ENCODE assay signal across 25 cellular contexts in the genomic region with DNA sequence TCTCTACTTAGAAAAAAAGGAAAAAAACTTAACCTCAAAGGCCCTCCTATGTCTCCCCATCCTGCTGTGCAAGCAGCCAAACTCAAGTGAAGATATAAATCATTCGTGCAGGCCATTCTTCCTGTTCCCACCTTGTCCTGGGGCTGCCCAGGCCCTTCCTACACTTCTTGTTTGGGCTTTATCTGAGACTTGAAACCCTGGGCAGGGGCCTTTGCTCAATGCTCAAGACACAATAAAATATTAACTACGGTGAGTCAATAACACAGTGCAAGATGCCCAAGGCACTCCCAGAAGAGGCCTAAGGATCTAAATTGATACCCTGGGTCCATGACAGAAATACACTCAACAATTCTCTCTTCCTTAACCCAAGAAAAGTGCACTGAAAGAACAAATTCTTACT.
A peak's percentile ranks its signal among the peaks of the same experiment; 100 is the strongest.
DNase-seq lines count a peak whose midpoint lies in the region; ATAC-seq, FAIRE-seq and TF ChIP-seq lines count a peak whose summit lies in the region.
"Had no signal": no experiment of that assay in that cellular context is flagged by ENCODE, and none has a peak within 500 bp of the region (broad histone marks: within the 10 kb centered on the region; RNA-seq: fewer than 3 reads in every experiment).

No MANE protein-coding gene starts in this region.

- peak overlapping the region; percentile 69 for H3K4me2 ChIP-seq in A549
- H3K4me2 ChIP-seq in hepatocyte = no peak overlapping the region

- TF ChIP-seq RAD21 in A549 (conservative IDR thresholded peaks at IDR 0.05 in 1 of 2, IDR thresholded peaks at IDR 0.05 in 1 of 2) = no peak

- H3K4me1 Mint-ChIP-seq in Calu3 (ENCODE audit: low read depth, unreplicated experiment) = peaks cover 25% of the 10 kb centered on the region
- H3K4me1 Mint-ChIP-seq in activated T-helper 2 cell treated with anti-CD3 and anti-CD28 coated beads, Interferon-gamma antibody, Interleukin-2, Interleukin-4, amounts not matched to agents 10 μg/mL and 5 μg/mL and 100 μg/mL, durations not matched to agents 14 hours and 24 hours and 36 hours (ENCODE audit: low read depth) = no peaks in the 10 kb centered on the region
- H3K4me1 Mint-ChIP-seq: CD8-positive, alpha-beta memory T cell had no signal

- no peak overlapping the region for H2AFZ ChIP-seq in hepatocyte

- intact Hi-C loops in Calu3 (cut with micrococcal nuclease; ENCODE audit: unreplicated experiment) = no loop called here
- intact Hi-C loops in prostate gland (cut with DNase I) = loop anchor here (5.0 kb wide), 1 partner anchor 69 kb away; the partner anchor contains the start of gene TBC1D8
- intact Hi-C loops in activated T-helper 2 cell treated with anti-CD3 and anti-CD28 coated beads, Interferon-gamma antibody, Interleukin-2, Interleukin-4, amounts not matched to agents 10 μg/mL and 5 μg/mL and 100 μg/mL, durations not matched to agents 14 hours and 24 hours and 36 hours (cut with micrococcal nuclease) = no loop called here

- peak; percentile 30 to 47; a peak in 4 of 6 replicates for ATAC-seq in A549
- ATAC-seq in HG03108 (IDR thresholded peaks at IDR 0.05; ENCODE audit: unreplicated experiment) = no peak
- no peak for ATAC-seq in HG02798 (IDR thresholded peaks at IDR 0.05; ENCODE audit: poor library complexity, unreplicated experiment)
- ATAC-seq: K562, SK-N-SH treated with all-trans-retinoic acid at 6 μM for 48 hours had no signal

- H3K9me3 Mint-ChIP-seq in Calu3 (ENCODE audit: low read depth, unreplicated experiment) = no peaks in the 10 kb centered on the region
- H3K9me3 Mint-ChIP-seq in activated T-helper 2 cell treated with anti-CD3 and anti-CD28 coated beads, Interferon-gamma antibody, Interleukin-2, Interleukin-4, amounts not matched to agents 10 μg/mL and 5 μg/mL and 100 μg/mL, durations not matched to agents 14 hours and 24 hours and 36 hours = no peaks in the 10 kb centered on the region
- H3K9me3 Mint-ChIP-seq: CD8-positive, alpha-beta memory T cell had no signal

- no peaks in the 10 kb centered on the region for H3K9me2 ChIP-seq in hepatocyte (replicated peaks; ENCODE audit: insufficient read depth)

- no peak for FAIRE-seq in A549 (lab: Jason Lieb, UNC)
- FAIRE-seq: H1, K562 had no signal

- TF ChIP-seq EP300 in A549 (IDR thresholded peaks at IDR 0.05) = no peak

- H3K36me3 Mint-ChIP-seq in Calu3 (ENCODE audit: insufficient read depth, unreplicated experiment) = peaks cover 16% of the 10 kb centered on the region
- no peaks in the 10 kb centered on the region for H3K36me3 Mint-ChIP-seq in activated T-helper 2 cell treated with anti-CD3 and anti-CD28 coated beads, Interferon-gamma antibody, Interleukin-2, Interleukin-4, amounts not matched to agents 10 μg/mL and 5 μg/mL and 100 μg/mL, durations not matched to agents 14 hours and 24 hours and 36 hours (ENCODE audit: low read depth)

- TF ChIP-seq POLR2A in A549 (IDR thresholded peaks at IDR 0.05; ENCODE audit: low read length) = no peak
- no peak for TF ChIP-seq POLR2A in prostate gland (IDR thresholded peaks at IDR 0.05)

- H3K36me3 ChIP-seq in hepatocyte (replicated peaks; ENCODE audit: insufficient read depth, low read depth) = no peaks in the 10 kb centered on the region
- no peaks in the 10 kb centered on the region for H3K36me3 ChIP-seq in prostate gland
- H3K36me3 ChIP-seq: BE2C, SJCRH30 had no signal

- H3K27ac Mint-ChIP-seq in Calu3 (ENCODE audit: unreplicated experiment) = peak overlapping the region; percentile 18
- no peak overlapping the region for H3K27ac Mint-ChIP-seq in activated T-helper 2 cell treated with anti-CD3 and anti-CD28 coated beads, Interferon-gamma antibody, Interleukin-2, Interleukin-4, amounts not matched to agents 10 μg/mL and 5 μg/mL and 100 μg/mL, durations not matched to agents 14 hours and 24 hours and 36 hours
- H3K27ac Mint-ChIP-seq: CD8-positive, alpha-beta memory T cell had no signal

- TF ChIP-seq CTCF in A549 (IDR thresholded peaks at IDR 0.05) = no peak
- no peak for TF ChIP-seq CTCF in Calu3 (IDR thresholded peaks at IDR 0.05; ENCODE audit: unreplicated experiment)
- no peak for TF ChIP-seq CTCF in hepatocyte (IDR thresholded peaks at IDR 0.05; ENCODE audit: poor library complexity)
- no peak for TF ChIP-seq CTCF in prostate gland (IDR thresholded peaks at IDR 0.05)

- DNase-seq in A549 (ENCODE audit: low read depth in 1 of 2, low spot score in 1 of 2) (peak in 1 of 2 experiments; percentile 72), Calu3 (peak; percentile 32), hepatocyte (ENCODE audit: low spot score) (peak; percentile 14), prostate gland (ENCODE audit: low spot score) (no peak)
- no peak for DNase-seq in activated T-helper 2 cell treated with anti-CD3 and anti-CD28 coated beads, Interferon-gamma antibody, Interleukin-2, Interleukin-4, amounts not matched to agents 10 μg/mL and 5 μg/mL and 100 μg/mL, durations not matched to agents 14 hours and 24 hours and 36 hours (ENCODE audit: low spot score)
- DNase-seq: BE2C; CD8-positive, alpha-beta memory T cell; DMS53; HCEC 1CT; Kasumi-1; MG63; NCI-H1105 treated with DMSO at 0.1 percent for 48 hours; NCI-H146; NCI-H1930; NCI-H2107; NCI-H446; NCI-H524 treated with DMSO at 0.1 percent for 48 hours; NCI-H774; SJCRH30 had no signal

- no peak overlapping the region for H3K4me3 Mint-ChIP-seq in Calu3 (ENCODE audit: low read depth, unreplicated experiment)
- no peak overlapping the region for H3K4me3 Mint-ChIP-seq in activated T-helper 2 cell treated with anti-CD3 and anti-CD28 coated beads, Interferon-gamma antibody, Interleukin-2, Interleukin-4, amounts not matched to agents 10 μg/mL and 5 μg/mL and 100 μg/mL, durations not matched to agents 14 hours and 24 hours and 36 hours (ENCODE audit: low read depth)
- H3K4me3 Mint-ChIP-seq: CD14-positive monocyte; CD8-positive, alpha-beta memory T cell had no signal

- BruUV-seq in Calu3 (replicated peaks; lab: Mats Ljungman, UMichigan) = no TSS peak

- peaks cover 92% of the 10 kb centered on the region for H3K4me1 ChIP-seq in A549
- no peaks in the 10 kb centered on the region for H3K4me1 ChIP-seq in hepatocyte (ENCODE audit: insufficient read depth)
- peaks cover 11% of the 10 kb centered on the region for H3K4me1 ChIP-seq in prostate gland (replicated peaks)
- H3K4me1 ChIP-seq: BE2C, SJCRH30 had no signal

- CTCF ChIA-PET in A549 (lab: Yijun Ruan, JAX) (interaction anchor here (1.5 kb wide), 1 partner anchor 9 kb away, joined by 4 read pairs; no protein-coding TSS in a partner anchor), Calu3 (lab: Charles Lee) (no interaction called here)

- H3K27me3 ChIP-seq in hepatocyte (no peaks in the 10 kb centered on the region), prostate gland (replicated peaks; ENCODE audit: insufficient read depth) (no peaks in the 10 kb centered on the region)
- H3K27me3 ChIP-seq: BE2C, MG63, SJCRH30 had no signal

- H3K4me3 ChIP-seq in A549 (0 out of 3 replicates have a peak overlapping the region, but pooled peaks have one; percentile 3), hepatocyte (no peak overlapping the region), prostate gland (no peak overlapping the region)
- H3K4me3 ChIP-seq: K562, MG63, SJCRH30 had no signal

- H3K9me3 ChIP-seq in A549 (0 out of 3 replicates have a peak, but pooled peaks cover 3% of the 10 kb centered on the region), hepatocyte (ENCODE audit: low read depth) (no peaks in the 10 kb centered on the region), prostate gland (no peaks in the 10 kb centered on the region)
- H3K9me3 ChIP-seq: BE2C, MG63, SJCRH30 had no signal

- POLR2A ChIA-PET in A549 (lab: Yijun Ruan, JAX) = no interaction called here

- no peaks in the 10 kb centered on the region for H3K27me3 Mint-ChIP-seq in Calu3 (ENCODE audit: unreplicated experiment)
- H3K27me3 Mint-ChIP-seq in activated T-helper 2 cell treated with anti-CD3 and anti-CD28 coated beads, Interferon-gamma antibody, Interleukin-2, Interleukin-4, amounts not matched to agents 10 μg/mL and 5 μg/mL and 100 μg/mL, durations not matched to agents 14 hours and 24 hours and 36 hours (ENCODE audit: low read depth) = no peaks in the 10 kb centered on the region

- H3K27ac ChIP-seq in A549 (peak overlapping the region; percentile 87 to 95), hepatocyte (peak overlapping the region; percentile 17), prostate gland (peak overlapping the region; percentile 31 to 93)
- H3K27ac ChIP-seq: SJCRH30 had no signal

- H4K20me1 ChIP-seq in hepatocyte (ENCODE audit: insufficient read depth, poor library complexity, severe bottlenecking) = no peaks in the 10 kb centered on the region

- 0% methylated on average over 2 of the region's 2 CpGs for WGBS in A549 (ENCODE audit: missing lambda C conversion rate)
- 77% methylated on average over 2 of the region's 2 CpGs for WGBS in hepatocyte (ENCODE audit: low lambda C conversion rate, missing lambda C conversion rate)
- 42% methylated on average over 2 of the region's 2 CpGs for WGBS in prostate gland

- no peaks in the 10 kb centered on the region for H3K79me2 ChIP-seq in hepatocyte

TF ChIP-seq in A549, 52 proteins besides CTCF, POLR2A, EP300 and RAD21 (continues in another document):
- no peak for TF ChIP-seq FOSL2 (IDR thresholded peaks at IDR 0.05)
- TF ChIP-seq FOSL2 (CRISPR knock-in tag; IDR thresholded peaks at IDR 0.05) = peak; percentile 26; the same call in 1 of the 2 replicates
- no peak for TF ChIP-seq NR3C1 (IDR thresholded peaks at IDR 0.05)
- no peak for TF ChIP-seq GATA3 (IDR thresholded peaks at IDR 0.05; ENCODE audit: borderline replicate concordance)
- TF ChIP-seq CEBPB (IDR thresholded peaks at IDR 0.05) = peak in 1 of 2 experiments; percentile 2; a peak in 1 of 4 replicates
- TF ChIP-seq TFCP2L1 (CRISPR knock-in tag; IDR thresholded peaks at IDR 0.05) = no peak
- TF ChIP-seq MYC (IDR thresholded peaks at IDR 0.05; ENCODE audit: borderline replicate concordance, low read length) = no peak
- TF ChIP-seq MAX (IDR thresholded peaks at IDR 0.05) = no peak
- no peak for TF ChIP-seq HOXB13 (CRISPR knock-in tag; IDR thresholded peaks at IDR 0.05; ENCODE audit: low read depth)
- no peak for TF ChIP-seq ZSCAN20 (CRISPR knock-in tag; IDR thresholded peaks at IDR 0.05)
- no peak for TF ChIP-seq POLR2AphosphoS2 (conservative IDR thresholded peaks at IDR 0.05; ENCODE audit: low read length)
- no peak for TF ChIP-seq EHMT2 (IDR thresholded peaks at IDR 0.05; ENCODE audit: low read depth)
- TF ChIP-seq RFX5 (IDR thresholded peaks at IDR 0.05) = no peak
- no peak for TF ChIP-seq ZC3H11A (IDR thresholded peaks at IDR 0.05)

Comparison
In these comparisons a context has a peak if more than half of its experiments do, and no peak if none do; other contexts are left out.
1. ATAC-seq: peak in A549 (2 of 2); none in HG03108 (single experiment) and HG02798 (single experiment).
2. DNase-seq: peak in Calu3 (single experiment) and hepatocyte (single experiment); none in prostate gland (single experiment) and activated T-helper 2 cell treated with anti-CD3 and anti-CD28 coated beads, Interferon-gamma antibody, Interleukin-2, Interleukin-4, amounts not matched to agents 10 μg/mL and 5 μg/mL and 100 μg/mL, durations not matched to agents 14 hours and 24 hours and 36 hours (single experiment).
3. H3K27ac ChIP-seq: peak in every context shown above with its lines; median percentile 91 in A549; 62 in prostate gland; 17 in hepatocyte.